Comparison of ENCODE assay signal across 32 cellular contexts in genomic region chr17:56600246-56600645, GRCh38. TPM values are rescaled to one million over a fixed set of nuclear protein-coding genes. Genes with fewer than 3 reads are reported as not detected.
"Had no signal": no experiment of that assay in that cellular context is flagged by ENCODE, and none has a peak within 500 bp of the region (broad histone marks: within the 10 kb centered on the region; RNA-seq: fewer than 3 reads in every experiment).

No MANE protein-coding gene starts in this region.

- H3K4me3 ChIP-seq: body of pancreas, esophagus squamous epithelium, gastroesophageal sphincter, heart right ventricle had no signal

- H3K27ac Mint-ChIP-seq: activated B cell treated with CpG ODN at 0.5 μM for 24 hours; activated naive CD8-positive, alpha-beta T cell treated with anti-CD3 and anti-CD28 coated beads, Interleukin-2, amount 10 ng/mL, durations not matched to agents 7 days and 5 days; activated T-helper 17 cell treated with anti-CD3 and anti-CD28 coated beads, Interleukin-2, amount 50 U/mL, for 72 hours; effector memory CD8-positive, alpha-beta T cell; T-helper 17 cell; T-helper 2 cell treated with Interferon-gamma antibody and Interleukin-4, amounts not matched to agents 5 μg/mL and 100 μg/mL, for 36 hours had no signal

- H3K36me3 ChIP-seq: esophagus squamous epithelium, gastroesophageal sphincter, heart right ventricle, WERI-Rb-1 had no signal

- H3K27ac ChIP-seq: body of pancreas, esophagus squamous epithelium, gastroesophageal sphincter, heart right ventricle, WERI-Rb-1 had no signal

- H3K4me3 Mint-ChIP-seq: activated B cell treated with CpG ODN at 0.5 μM for 24 hours; activated CD8-positive, alpha-beta T cell treated with anti-CD3 and anti-CD28 coated beads for 36 hours; activated naive CD8-positive, alpha-beta T cell treated with anti-CD3 and anti-CD28 coated beads, Interleukin-2, amount 10 ng/mL, durations not matched to agents 7 days and 5 days; activated T-cell treated with anti-CD3 and anti-CD28 coated beads, Interleukin-2, amount 50 U/mL, for 4 hours; activated T-helper 17 cell treated with anti-CD3 and anti-CD28 coated beads, Interleukin-2, amount 50 U/mL, for 72 hours; effector memory CD8-positive, alpha-beta T cell; T-helper 17 cell; T-helper 2 cell treated with Interferon-gamma antibody and Interleukin-4, amounts not matched to agents 5 μg/mL and 100 μg/mL, for 36 hours had no signal

- DNase-seq: activated B cell treated with CpG ODN at 0.5 μM for 24 hours; activated CD4-positive, alpha-beta T cell treated with anti-CD3 and anti-CD28 coated beads for 48 hours; activated CD4-positive, alpha-beta T cell treated with anti-CD3 and anti-CD28 coated beads, Interleukin-2, amount 50 U/mL, for 1 hour; activated CD4-positive, alpha-beta T cell treated with anti-CD3 and anti-CD28 coated beads, Interleukin-2, amount 50 U/mL, for 48 hours; activated CD8-positive, alpha-beta memory T cell treated with anti-CD3 and anti-CD28 coated beads for 24 hours; activated CD8-positive, alpha-beta T cell treated with anti-CD3 and anti-CD28 coated beads for 36 hours; activated effector memory CD4-positive, alpha-beta T cell treated with Interleukin-2 at 50 U/mL for 16 hours; activated gamma-delta T cell treated with Interleukin-2 at 50 U/mL for 16 hours; activated naive CD4-positive, alpha-beta T cell treated with anti-CD3 and anti-CD28 coated beads, Interleukin-2, amount 50 U/mL, for 16 hours; activated naive CD4-positive, alpha-beta T cell treated with Interleukin-2 at 50 U/mL for 16 hours; activated naive CD8-positive, alpha-beta T cell treated with anti-CD3 and anti-CD28 coated beads, Interleukin-2, amount 10 ng/mL, durations not matched to agents 7 days and 5 days; activated T-cell treated with anti-CD3 and anti-CD28 coated beads, Interleukin-2, amount 50 U/mL, for 4 hours; amniotic stem cell; anterior cingulate cortex; body of pancreas; caudate nucleus; cortex of kidney; dermis blood vessel endothelial cell; effector CD4-positive, alpha-beta T cell; effector memory CD8-positive, alpha-beta T cell; erythroblast; esophagus squamous epithelium; foreskin melanocyte; heart right ventricle; T-helper 1 cell; T-helper 17 cell; T1000; WERI-Rb-1 had no signal

- H3K9me3 ChIP-seq: body of pancreas, esophagus squamous epithelium, gastroesophageal sphincter, heart right ventricle had no signal

- H3K9me3 Mint-ChIP-seq: activated B cell treated with CpG ODN at 0.5 μM for 24 hours; activated CD8-positive, alpha-beta T cell treated with anti-CD3 and anti-CD28 coated beads for 36 hours; activated T-cell treated with anti-CD3 and anti-CD28 coated beads, Interleukin-2, amount 50 U/mL, for 4 hours; activated T-helper 17 cell treated with anti-CD3 and anti-CD28 coated beads, Interleukin-2, amount 50 U/mL, for 72 hours; effector memory CD8-positive, alpha-beta T cell; T-helper 2 cell treated with Interferon-gamma antibody and Interleukin-4, amounts not matched to agents 5 μg/mL and 100 μg/mL, for 36 hours had no signal

- H3K36me3 Mint-ChIP-seq: activated naive CD8-positive, alpha-beta T cell treated with anti-CD3 and anti-CD28 coated beads, Interleukin-2, amount 10 ng/mL, durations not matched to agents 7 days and 5 days had no signal

- ATAC-seq: activated CD4-positive, CD25-positive, alpha-beta regulatory T cell treated with anti-CD3 and anti-CD28 coated beads, Interleukin-2, amount 50 U/mL, for 24 hours; activated CD8-positive, alpha-beta T cell treated with anti-CD3 and anti-CD28 coated beads for 36 hours; activated T-cell treated with anti-CD3 and anti-CD28 coated beads, Interleukin-2, amount 50 U/mL, for 4 hours; activated T-helper 17 cell treated with anti-CD3 and anti-CD28 coated beads, Interleukin-2, amount 50 U/mL, for 72 hours; body of pancreas; effector memory CD8-positive, alpha-beta T cell; gastroesophageal sphincter; heart right ventricle; T-helper 17 cell had no signal

- H3K4me1 Mint-ChIP-seq: activated T-helper 17 cell treated with anti-CD3 and anti-CD28 coated beads, Interleukin-2, amount 50 U/mL, for 72 hours had no signal

RNA-seq across cellular contexts. Expression of gene NOG, which starts 6.7 kb away (rescaled TPM):
- total RNA-seq: activated B cell treated with CpG ODN at 0.5 μM for 24 hours had no signal
